In the genomic region with DNA sequence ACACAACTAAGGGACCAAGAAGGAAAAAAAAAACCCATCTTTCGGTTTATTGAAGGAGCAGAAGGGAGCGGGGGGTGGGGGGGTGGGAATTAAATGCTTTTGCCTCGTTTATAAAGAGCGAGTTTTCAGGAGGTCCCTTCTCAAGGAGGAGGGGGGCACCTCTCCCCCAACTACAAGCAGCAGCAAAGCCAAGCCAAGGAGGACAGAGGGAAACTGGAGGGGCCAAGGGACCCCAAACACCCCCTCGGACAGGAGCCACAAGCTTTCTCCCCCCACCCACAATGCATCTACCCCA, we compare ENCODE assay signal across 11 cellular contexts. TPM values are rescaled to one million over a fixed set of nuclear protein-coding genes. Genes with fewer than 3 reads are reported as not detected.
A peak's percentile ranks its signal among the peaks of the same experiment; 100 is the strongest.
DNase-seq lines count a peak whose midpoint lies in the region; ATAC-seq and TF ChIP-seq lines count a peak whose summit lies in the region.
"Had no signal": no experiment of that assay in that cellular context is flagged by ENCODE, and none has a peak within 500 bp of the region (broad histone marks: within the 10 kb centered on the region; RNA-seq: fewer than 3 reads in every experiment).

No MANE protein-coding gene starts in this region.

- peaks cover 7% of the 10 kb centered on the region for H3K36me3 Mint-ChIP-seq in T-helper 17 cell (ENCODE audit: low read depth)
- H3K36me3 Mint-ChIP-seq: activated naive CD4-positive, alpha-beta T cell treated with anti-CD3 and anti-CD28 coated beads, Interleukin-2, amount 50 U/mL, for 72 hours had no signal

- ATAC-seq in SK-N-SH treated with all-trans-retinoic acid at 6 μM for 48 hours = no peak
- no peak for ATAC-seq in T-helper 17 cell

- no peaks in the 10 kb centered on the region for H3K9me2 ChIP-seq in SK-N-SH

- POLR2A ChIA-PET in SK-N-SH (lab: Yijun Ruan, JAX) = no interaction called here

- peaks cover 29% of the 10 kb centered on the region for H3K79me2 ChIP-seq in SK-N-SH (ENCODE audit: insufficient read depth)

- H2AFZ ChIP-seq in SK-N-SH (ENCODE audit: low read depth) = no peak overlapping the region

- TF ChIP-seq RAD21 in SK-N-SH (IDR thresholded peaks at IDR 0.05; ENCODE audit: low read length) = no peak

- H3K4me1 Mint-ChIP-seq in T-helper 17 cell = peaks cover 26% of the 10 kb centered on the region

- no peaks in the 10 kb centered on the region for H3K9me3 ChIP-seq in SK-N-SH
- H3K9me3 ChIP-seq in T-helper 17 cell (ENCODE audit: control insufficient read depth, low read length, poor library complexity, severe bottlenecking) = no peaks in the 10 kb centered on the region
- no peaks in the 10 kb centered on the region for H3K9me3 ChIP-seq in skeletal muscle satellite cell (replicated peaks; ENCODE audit: low read length)

- peaks cover 3 to 39% of the 10 kb centered on the region in 2 experiments; a peak in 2 of 4 replicates for H3K4me1 ChIP-seq in SK-N-SH (ENCODE audit: control insufficient read depth in 1 of 2, insufficient read depth in 2 of 2, low read depth in 1 of 2, low read length in 1 of 2)
- H3K4me1 ChIP-seq in skeletal muscle satellite cell (ENCODE audit: control insufficient read depth, insufficient read depth, low read length) = peaks cover 31% of the 10 kb centered on the region

- 16% methylated on average over 5 of the region's 5 CpGs for WGBS in SK-N-SH (ENCODE audit: low lambda C conversion rate)

- peak overlapping the region; percentile 24 to 57; a peak in 3 of 4 replicates for H3K4me3 ChIP-seq in SK-N-SH (ENCODE audit: low read depth in 2 of 2, low read length in 1 of 2)
- H3K4me3 ChIP-seq in epithelial cell of proximal tubule (ENCODE audit: low read depth, low read length) = peak overlapping the region; percentile 34
- H3K4me3 ChIP-seq in skeletal muscle satellite cell (ENCODE audit: low read length) = no peak overlapping the region
- H3K4me3 ChIP-seq: lung had no signal

- H4K20me1 ChIP-seq in SK-N-SH (ENCODE audit: insufficient read depth) = peaks cover 33% of the 10 kb centered on the region

- H3K27me3 Mint-ChIP-seq in T-helper 17 cell = peaks cover 6% of the 10 kb centered on the region

- H3K27me3 ChIP-seq in SK-N-SH (ENCODE audit: insufficient read depth) = no peaks in the 10 kb centered on the region
- no peaks in the 10 kb centered on the region for H3K27me3 ChIP-seq in skeletal muscle satellite cell (ENCODE audit: control insufficient read depth, insufficient read depth, low read length)

- CTCF ChIA-PET in SK-N-SH (lab: Yijun Ruan, JAX) = interaction anchor here (0.5 to 9.9 kb wide), 11 partner anchors 16 to 601 kb away, joined by 3 to 130 read pairs (median 4); a partner anchor contains a TSS

- TF ChIP-seq CTCF in SK-N-SH (IDR thresholded peaks at IDR 0.05) = no peak
- no peak for TF ChIP-seq CTCF in epithelial cell of proximal tubule (conservative IDR thresholded peaks at IDR 0.05; ENCODE audit: low read depth, low read length)

- H3K27ac Mint-ChIP-seq in T-helper 17 cell = peak overlapping the region; percentile 89

- peaks cover 14% of the 10 kb centered on the region for H3F3A ChIP-seq in SK-N-SH (replicated peaks; ENCODE audit: insufficient read depth)

- H3K36me3 ChIP-seq in SK-N-SH (replicated peaks in 1 of 2; ENCODE audit: control insufficient read depth in 1 of 2, insufficient read depth in 2 of 2, low read length in 1 of 2) = peaks cover 3 to 25% of the 10 kb centered on the region in 2 experiments
- H3K36me3 ChIP-seq in skeletal muscle satellite cell (ENCODE audit: insufficient read depth, low read length) = peaks cover 8% of the 10 kb centered on the region

- TF ChIP-seq EP300 in SK-N-SH (IDR thresholded peaks at IDR 0.05; ENCODE audit: borderline replicate concordance in 1 of 2, low read depth in 1 of 2, low read length in 1 of 2) = no peak

- H3K9ac ChIP-seq in SK-N-SH = no peak overlapping the region
- no peak overlapping the region for H3K9ac ChIP-seq in skeletal muscle satellite cell (ENCODE audit: low read depth, low read length)

- DNase-seq in SK-N-SH (no peak), T-helper 17 cell (no peak), epithelial cell of proximal tubule (ENCODE audit: low read depth) (no peak), GM19238 (ENCODE audit: insufficient read length, low spot score) (no peak), NCI-H187 (lab: John Stamatoyannopoulos, UW) (no peak), NCI-H2227 (lab: John Stamatoyannopoulos, UW; ENCODE audit: unreplicated experiment) (no peak)

- H3K4me3 Mint-ChIP-seq in T-helper 17 cell = peak overlapping the region; percentile 93

- peak overlapping the region; percentile 84; the same call in 1 of the 2 replicates for H3K4me2 ChIP-seq in SK-N-SH
- H3K4me2 ChIP-seq in skeletal muscle satellite cell (ENCODE audit: low read length) = peak overlapping the region; percentile 31

- no peak overlapping the region; a peak in 1 of 4 replicates for H3K27ac ChIP-seq in SK-N-SH (ENCODE audit: low read depth in 2 of 2, low read length in 1 of 2)

TF ChIP-seq in SK-N-SH, 30 proteins besides CTCF, POLR2A, EP300 and RAD21 (continues in another document):
- TF ChIP-seq FOXJ3 (CRISPR knock-in tag; IDR thresholded peaks at IDR 0.05) = no peak
- TF ChIP-seq TEAD4 (IDR thresholded peaks at IDR 0.05; ENCODE audit: borderline replicate concordance, insufficient read depth) = no peak
- TF ChIP-seq MXI1 (IDR thresholded peaks at IDR 0.05; ENCODE audit: low read depth, low read length) = no peak
- TF ChIP-seq, protein P1, sequence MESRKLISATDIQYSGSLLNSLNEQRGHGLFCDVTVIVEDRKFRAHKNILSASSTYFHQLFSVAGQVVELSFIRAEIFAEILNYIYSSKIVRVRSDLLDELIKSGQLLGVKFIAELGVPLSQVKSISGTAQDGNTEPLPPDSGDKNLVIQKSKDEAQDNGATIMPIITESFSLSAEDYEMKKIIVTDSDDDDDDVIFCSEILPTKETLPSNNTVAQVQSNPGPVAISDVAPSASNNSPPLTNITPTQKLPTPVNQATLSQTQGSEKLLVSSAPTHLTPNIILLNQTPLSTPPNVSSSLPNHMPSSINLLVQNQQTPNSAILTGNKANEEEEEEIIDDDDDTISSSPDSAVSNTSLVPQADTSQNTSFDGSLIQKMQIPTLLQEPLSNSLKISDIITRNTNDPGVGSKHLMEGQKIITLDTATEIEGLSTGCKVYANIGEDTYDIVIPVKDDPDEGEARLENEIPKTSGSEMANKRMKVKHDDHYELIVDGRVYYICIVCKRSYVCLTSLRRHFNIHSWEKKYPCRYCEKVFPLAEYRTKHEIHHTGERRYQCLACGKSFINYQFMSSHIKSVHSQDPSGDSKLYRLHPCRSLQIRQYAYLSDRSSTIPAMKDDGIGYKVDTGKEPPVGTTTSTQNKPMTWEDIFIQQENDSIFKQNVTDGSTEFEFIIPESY (IDR thresholded peaks at IDR 0.05; ENCODE audit: borderline replicate concordance, low read depth) = no peak

TF ChIP-seq in SK-N-SH treated with all-trans-retinoic acid at 6 μM for 48 hours, 23 proteins besides CTCF, POLR2A, EP300 and RAD21:
- TF ChIP-seq ZNF565 (CRISPR knock-in tag; conservative IDR thresholded peaks at IDR 0.05; ENCODE audit: low read depth) = no peak

RNA-seq across cellular contexts. Expression of a gene that starts 2.4 kb away (rescaled TPM):
- 11.8 and 16.8 TPM in 2 replicates for polyA plus RNA-seq in SK-N-SH (2012; rRNA removed)
- 7.0 and 11.8 TPM in 2 replicates for polyA plus RNA-seq in SK-N-SH (2012; cell fraction: cytosol; rRNA removed)
- polyA plus RNA-seq in SK-N-SH (2012; cell fraction: nucleus; rRNA removed) = 12.2 and 14.1 TPM in 2 replicates
- total RNA-seq in T-helper 17 cell = 10 to 100 TPM; 16.0 to 18.7 TPM
- total RNA-seq in epithelial cell of proximal tubule = 26.8 and 31.2 TPM in 2 replicates
- total RNA-seq in skeletal muscle satellite cell (2012; rRNA removed) = 18.3 and 24.2 TPM in 2 replicates

RNA-seq across cellular contexts. Expression of a gene that starts 18.9 kb away (rescaled TPM):
- polyA plus RNA-seq in SK-N-SH (2012; rRNA removed) = 2.8 and 5.1 TPM in 2 replicates
- 3.2 and 4.8 TPM in 2 replicates for polyA plus RNA-seq in SK-N-SH (2012; cell fraction: cytosol; rRNA removed)
- 11.0 and 16.2 TPM in 2 replicates for polyA plus RNA-seq in SK-N-SH (2012; cell fraction: nucleus; rRNA removed)
- 1 to 10 TPM; 7.1 to 7.5 TPM for total RNA-seq in T-helper 17 cell
- 1.3 and 2.0 TPM in 2 replicates for total RNA-seq in epithelial cell of proximal tubule
- total RNA-seq in skeletal muscle satellite cell (2012; rRNA removed) = 1.0 and 2.2 TPM in 2 replicates

RNA-seq across cellular contexts. Expression of a gene that starts 19.4 kb away (rescaled TPM):
- 0.97 and 1.5 TPM in 2 replicates for polyA plus RNA-seq in SK-N-SH (2012; rRNA removed)
- 0.91 and 1.0 TPM in 2 replicates for polyA plus RNA-seq in SK-N-SH (2012; cell fraction: cytosol; rRNA removed)
- polyA plus RNA-seq in SK-N-SH (2012; cell fraction: nucleus; rRNA removed) = 0.48 and 0.82 TPM in 2 replicates
- not detected for total RNA-seq in T-helper 17 cell
- total RNA-seq in epithelial cell of proximal tubule = 1.1 and 2.8 TPM in 2 replicates
- not detected in 2 replicates for total RNA-seq in skeletal muscle satellite cell (2012; rRNA removed)
- total RNA-seq: A172 had no signal

RNA-seq across cellular contexts. Expression of a gene that starts 20.6 kb away (rescaled TPM):
- 76.3 and 92.7 TPM in 2 replicates for polyA plus RNA-seq in SK-N-SH (2012; rRNA removed)
- 31.3 and 45.6 TPM in 2 replicates for polyA plus RNA-seq in SK-N-SH (2012; cell fraction: cytosol; rRNA removed)
- polyA plus RNA-seq in SK-N-SH (2012; cell fraction: nucleus; rRNA removed) = 170 and 185 TPM in 2 replicates
- total RNA-seq in T-helper 17 cell (10 to 100 TPM; 75.5 to 81.6 TPM), epithelial cell of proximal tubule (22.9 and 26.0 TPM in 2 replicates)
- 40.3 and 45.2 TPM in 2 replicates for total RNA-seq in skeletal muscle satellite cell (2012; rRNA removed)

RNA-seq across cellular contexts. Expression of a gene that starts 31.0 kb away (rescaled TPM):
- polyA plus RNA-seq in SK-N-SH (2012; rRNA removed) = not detected in 2 replicates
- not detected in 2 replicates for polyA plus RNA-seq in SK-N-SH (2012; cell fraction: cytosol; rRNA removed)
- not detected in 2 replicates for polyA plus RNA-seq in SK-N-SH (2012; cell fraction: nucleus; rRNA removed)
- not detected for total RNA-seq in T-helper 17 cell
- total RNA-seq in epithelial cell of proximal tubule = not detected in 2 replicates
- not detected in 2 replicates for total RNA-seq in skeletal muscle satellite cell (2012; rRNA removed)
- total RNA-seq: A172; activated naive CD4-positive, alpha-beta T cell treated with anti-CD3 and anti-CD28 coated beads, Interleukin-2, amount 50 U/mL, for 72 hours; lung had no signal
- polyA plus RNA-seq: lung had no signal
